ENCODE assay signal across 18 cellular contexts in genomic region chr6:79168695-79168980, GRCh38.
"Had no signal": no experiment of that assay in that cellular context is flagged by ENCODE, and none has a peak within 500 bp of the region (broad histone marks: within the 10 kb centered on the region; RNA-seq: fewer than 3 reads in every experiment).

No MANE protein-coding gene starts in this region.

- H3K4me2 ChIP-seq: neural progenitor cell had no signal

- H2AFZ ChIP-seq: neural progenitor cell had no signal

- H3K27ac ChIP-seq: body of pancreas, heart left ventricle, neural progenitor cell, suprapubic skin, upper lobe of left lung, VCaP had no signal

- H3K27me3 ChIP-seq: body of pancreas, heart left ventricle, neural progenitor cell, suprapubic skin, upper lobe of left lung had no signal

- H3K4me1 ChIP-seq: body of pancreas, neural progenitor cell, upper lobe of left lung had no signal

- H3K36me3 ChIP-seq: heart left ventricle, neural progenitor cell, suprapubic skin, upper lobe of left lung had no signal

- ATAC-seq: body of pancreas; effector memory CD8-positive, alpha-beta T cell; heart left ventricle; left ventricle myocardium superior; T-cell had no signal

- H3K9ac ChIP-seq: neural progenitor cell had no signal

- H3K9me3 ChIP-seq: body of pancreas, heart left ventricle, suprapubic skin, upper lobe of left lung had no signal

- DNase-seq: activated CD4-positive, alpha-beta memory T cell treated with anti-CD3 and anti-CD28 coated beads, Interleukin-2, amount 10 ng/mL, durations not matched to agents 7 days and 5 days; activated gamma-delta T cell treated with Interleukin-2 at 50 U/mL for 16 hours; activated naive CD8-positive, alpha-beta T cell treated with anti-CD3 and anti-CD28 coated beads, Interleukin-2, amount 10 ng/mL, durations not matched to agents 7 days and 5 days; activated T-cell treated with anti-CD3 and anti-CD28 coated beads, Interleukin-2, amount 50 U/mL, for 48 hours; body of pancreas; effector memory CD8-positive, alpha-beta T cell; foreskin melanocyte; heart left ventricle; left ventricle myocardium superior; mesendoderm; stimulated activated CD4-positive, alpha-beta T cell treated with anti-CD3 and anti-CD28 coated beads, Interleukin-12 subunit alpha, Interleukin-12 subunit beta, amount 100 ng/mL, for 4 hours; stimulated activated naive CD4-positive, alpha-beta T cell treated with Interleukin-2 at 50 U/mL for 16 hours; T-cell; T1000; upper lobe of left lung had no signal

- H3K4me3 ChIP-seq: body of pancreas, heart left ventricle, neural progenitor cell, suprapubic skin, upper lobe of left lung had no signal
